ENCODE assay signal across 19 cellular contexts in genomic region chr13:46664195-46664594, GRCh38.
DNase-seq lines count a peak whose midpoint lies in the region; ATAC-seq and TF ChIP-seq lines count a peak whose summit lies in the region.
"Had no signal": no experiment of that assay in that cellular context is flagged by ENCODE, and none has a peak within 500 bp of the region (broad histone marks: within the 10 kb centered on the region; RNA-seq: fewer than 3 reads in every experiment).

No MANE protein-coding gene starts in this region.

- in situ Hi-C loops in mammary epithelial cell (cut with MboI; ENCODE audit: low sequenced_read_pairs in 2 of 2), result no loop called here

- no peak overlapping the region for H3K4me3 Mint-ChIP-seq in IgD-negative memory B cell

- DNase-seq in breast epithelium (ENCODE audit: low spot score in 2 of 2), result no peak
- no peak for DNase-seq in mammary epithelial cell
- no peak for DNase-seq in hepatocyte (ENCODE audit: low spot score)
- no peak for DNase-seq in stomach
- no peak for DNase-seq in NCI-H146 (lab: John Stamatoyannopoulos, UW)
- no peak for DNase-seq in posterior vena cava (ENCODE audit: low spot score)
- DNase-seq: 8988T, DND-41, GDM1, MG63, NCI-H1105, NCI-H187, NCI-H2171, NCI-H446 treated with DMSO at 0.1 percent for 48 hours, NCI-H774 had no signal

- no peak for ATAC-seq in GM19395 (IDR thresholded peaks at IDR 0.05; ENCODE audit: unreplicated experiment)

- H3K4me3 ChIP-seq in breast epithelium (no peak overlapping the region), mammary epithelial cell (replicated peaks in 1 of 3; ENCODE audit: insufficient read depth in 1 of 3, low read depth in 2 of 3, low read length in 3 of 3) (no peak overlapping the region), hepatocyte (no peak overlapping the region), stomach (no peak overlapping the region)
- H3K4me3 ChIP-seq: MG63, SK-N-MC had no signal

- H3K36me3 Mint-ChIP-seq in IgD-negative memory B cell, result peaks cover 3% of the 10 kb centered on the region

- H3K27me3 ChIP-seq in breast epithelium, result no peaks in the 10 kb centered on the region
- no peaks in the 10 kb centered on the region for H3K27me3 ChIP-seq in mammary epithelial cell (ENCODE audit: insufficient read depth, low read length)
- no peaks in the 10 kb centered on the region for H3K27me3 ChIP-seq in hepatocyte
- no peaks in the 10 kb centered on the region for H3K27me3 ChIP-seq in stomach
- H3K27me3 ChIP-seq: MG63 had no signal

- H3K27ac ChIP-seq in breast epithelium, result peak overlapping the region; percentile 60 to 66
- no peak overlapping the region for H3K27ac ChIP-seq in mammary epithelial cell (ENCODE audit: insufficient read depth, low read depth, low read length)
- H3K27ac ChIP-seq in hepatocyte, result peak overlapping the region; percentile 85
- H3K27ac ChIP-seq in stomach, result peak overlapping the region in 3 of 5 donors; percentile 76 to 88 (median 79)
- H3K27ac ChIP-seq: C4-2B, SK-N-MC had no signal

- no peak overlapping the region for H3K9ac ChIP-seq in mammary epithelial cell (ENCODE audit: insufficient read depth, low read length)

- no TSS peak for BruUV-seq in mammary epithelial cell (replicated peaks; lab: Mats Ljungman, UMichigan)

- H3K79me2 ChIP-seq in mammary epithelial cell (ENCODE audit: insufficient read depth, low read length), result peaks cover 70% of the 10 kb centered on the region
- H3K79me2 ChIP-seq in hepatocyte, result peaks cover 60% of the 10 kb centered on the region

- H3K9me3 Mint-ChIP-seq in IgD-negative memory B cell, result peaks cover 0 to 2% (median 0%) of the 10 kb centered on the region in 3 donors

- H4K20me1 ChIP-seq in mammary epithelial cell (ENCODE audit: insufficient read depth, low read length), result no peaks in the 10 kb centered on the region
- no peaks in the 10 kb centered on the region for H4K20me1 ChIP-seq in hepatocyte (ENCODE audit: insufficient read depth, poor library complexity, severe bottlenecking)

- H3K36me3 ChIP-seq in breast epithelium (no peaks in the 10 kb centered on the region), mammary epithelial cell (ENCODE audit: insufficient read depth, low read length) (no peaks in the 10 kb centered on the region), hepatocyte (replicated peaks; ENCODE audit: insufficient read depth, low read depth) (no peaks in the 10 kb centered on the region), stomach (no peaks in the 10 kb centered on the region)
- H3K36me3 ChIP-seq: MG63 had no signal

- no peak for TF ChIP-seq CTCF in breast epithelium (IDR thresholded peaks at IDR 0.05)
- no peak for TF ChIP-seq CTCF in mammary epithelial cell (conservative IDR thresholded peaks at IDR 0.05 in 1 of 2, IDR thresholded peaks at IDR 0.05 in 1 of 2; ENCODE audit: extremely low read depth in 1 of 2, insufficient read depth in 1 of 2, low read depth in 1 of 2, low read length in 2 of 2)
- TF ChIP-seq CTCF in hepatocyte (IDR thresholded peaks at IDR 0.05; ENCODE audit: poor library complexity), result no peak
- no peak for TF ChIP-seq CTCF in stomach (IDR thresholded peaks at IDR 0.05)

- dilution Hi-C loops in mammary epithelial cell (cut with HindIII; ENCODE audit: low sequenced_read_pairs), result no loop called here

- H3K4me1 Mint-ChIP-seq in IgD-negative memory B cell, result peaks cover 55 to 70% (median 64%) of the 10 kb centered on the region in 3 donors

- TF ChIP-seq POLR2A in breast epithelium (IDR thresholded peaks at IDR 0.05) (no peak), stomach (IDR thresholded peaks at IDR 0.05) (no peak)

- H2AFZ ChIP-seq in mammary epithelial cell (ENCODE audit: low read depth, low read length) (no peak overlapping the region), hepatocyte (no peak overlapping the region)

- H3K9me3 ChIP-seq in breast epithelium (no peaks in the 10 kb centered on the region), mammary epithelial cell (replicated peaks; ENCODE audit: insufficient read depth, low read length) (no peaks in the 10 kb centered on the region), hepatocyte (ENCODE audit: low read depth) (no peaks in the 10 kb centered on the region), stomach (no peaks in the 10 kb centered on the region)
- H3K9me3 ChIP-seq: MG63 had no signal

- H3K9me2 ChIP-seq in hepatocyte (replicated peaks; ENCODE audit: insufficient read depth), result no peaks in the 10 kb centered on the region

- H3K4me1 ChIP-seq in breast epithelium (peaks cover 0 to 18% of the 10 kb centered on the region in 2 donors), mammary epithelial cell (ENCODE audit: insufficient read depth, low read length) (peaks cover 6% of the 10 kb centered on the region), hepatocyte (ENCODE audit: insufficient read depth) (peaks cover 55% of the 10 kb centered on the region), stomach (peaks cover 71 to 100% (median 91%) of the 10 kb centered on the region in 4 donors)

- H3K27me3 Mint-ChIP-seq in IgD-negative memory B cell, result no peaks in the 10 kb centered on the region

- 100% methylated on average over 3 of the region's 3 CpGs for WGBS in mammary epithelial cell (ENCODE audit: low coverage, missing lambda C conversion rate)
- 95% methylated on average over 3 of the region's 3 CpGs for WGBS in hepatocyte (ENCODE audit: low lambda C conversion rate, missing lambda C conversion rate)
- 89 to 95% (median 93%) methylated on average over 3 of the region's 3 CpGs for WGBS in stomach, 5 donors

- intact Hi-C loops in breast epithelium (cut with DNase I; ENCODE audit: low total_unique reads), result no loop called here
- intact Hi-C loops in mammary epithelial cell (cut with micrococcal nuclease), result no loop called here
- intact Hi-C loops in stomach (cut with DNase I; ENCODE audit: low total_unique reads), result no loop called here
- intact Hi-C loops in posterior vena cava (cut with DNase I), result loop anchor here in 1 of 2 donors (10.0 kb wide), 1 partner anchor 69 kb away; no protein-coding TSS in a partner anchor

- H3K4me2 ChIP-seq in mammary epithelial cell (ENCODE audit: insufficient read depth, low read depth, low read length) (no peak overlapping the region), hepatocyte (no peak overlapping the region)

- CTCF ChIA-PET in mammary epithelial cell (lab: Charles Lee; ENCODE audit: low non-redundant PET), result interaction anchor here (0.6 kb wide), 1 partner anchor 112 kb away, joined by 16 read pairs; no protein-coding TSS in a partner anchor

- TF ChIP-seq EP300 in stomach (IDR thresholded peaks at IDR 0.05), result no peak

- H3K27ac Mint-ChIP-seq in IgD-negative memory B cell, result peak overlapping the region; percentile 10 to 93 (median 65)
